In genomic region chr11:2562897-2563215, GRCh38 we compare ENCODE assay signal across 9 cellular contexts.
"Had no signal": no experiment of that assay in that cellular context is flagged by ENCODE, and none has a peak within 500 bp of the region (broad histone marks: within the 10 kb centered on the region; RNA-seq: fewer than 3 reads in every experiment).

No MANE protein-coding gene starts in this region.

- ATAC-seq: left lung; natural killer cell treated with Interleukin-12 subunit alpha and Interleukin-12 subunit beta and Interleukin-15 and Interleukin-18, amount 100 ng/mL, for 72 hours had no signal

- H3K36me3 ChIP-seq: heart right ventricle, left lung, lower lobe of right lung, right atrium auricular region had no signal

- H3K4me3 Mint-ChIP-seq: memory B cell; natural killer cell treated with Interleukin-12 subunit alpha and Interleukin-12 subunit beta and Interleukin-15 and Interleukin-18, amount 100 ng/mL, for 72 hours had no signal

- H3K9me3 ChIP-seq: heart right ventricle, left lung, lower lobe of right lung, right atrium auricular region had no signal

- H3K27ac ChIP-seq: heart right ventricle, left lung, lower lobe of right lung, right atrium auricular region had no signal

- DNase-seq: effector memory CD4-positive, alpha-beta T cell; stimulated activated CD4-positive, alpha-beta T cell treated with anti-CD3 and anti-CD28 coated beads, Interleukin-2, amount 100 ng/mL, for 48 hours; stimulated activated naive CD4-positive, alpha-beta T cell treated with Interleukin-2 at 50 U/mL for 16 hours had no signal

- H3K4me1 ChIP-seq: lower lobe of right lung had no signal

- H3K27me3 ChIP-seq: heart right ventricle, left lung, right atrium auricular region had no signal

- H3K9me3 Mint-ChIP-seq: memory B cell; natural killer cell treated with Interleukin-12 subunit alpha and Interleukin-12 subunit beta and Interleukin-15 and Interleukin-18, amount 100 ng/mL, for 72 hours had no signal

- H3K27me3 Mint-ChIP-seq: memory B cell; natural killer cell treated with Interleukin-12 subunit alpha and Interleukin-12 subunit beta and Interleukin-15 and Interleukin-18, amount 100 ng/mL, for 72 hours had no signal

- H3K36me3 Mint-ChIP-seq: natural killer cell treated with Interleukin-12 subunit alpha and Interleukin-12 subunit beta and Interleukin-15 and Interleukin-18, amount 100 ng/mL, for 72 hours had no signal

- H3K27ac Mint-ChIP-seq: memory B cell; natural killer cell treated with Interleukin-12 subunit alpha and Interleukin-12 subunit beta and Interleukin-15 and Interleukin-18, amount 100 ng/mL, for 72 hours had no signal

- H3K4me3 ChIP-seq: heart right ventricle, left lung, lower lobe of right lung, right atrium auricular region had no signal
